Comparison of ENCODE assay signal across 8 cellular contexts in the genomic region with DNA sequence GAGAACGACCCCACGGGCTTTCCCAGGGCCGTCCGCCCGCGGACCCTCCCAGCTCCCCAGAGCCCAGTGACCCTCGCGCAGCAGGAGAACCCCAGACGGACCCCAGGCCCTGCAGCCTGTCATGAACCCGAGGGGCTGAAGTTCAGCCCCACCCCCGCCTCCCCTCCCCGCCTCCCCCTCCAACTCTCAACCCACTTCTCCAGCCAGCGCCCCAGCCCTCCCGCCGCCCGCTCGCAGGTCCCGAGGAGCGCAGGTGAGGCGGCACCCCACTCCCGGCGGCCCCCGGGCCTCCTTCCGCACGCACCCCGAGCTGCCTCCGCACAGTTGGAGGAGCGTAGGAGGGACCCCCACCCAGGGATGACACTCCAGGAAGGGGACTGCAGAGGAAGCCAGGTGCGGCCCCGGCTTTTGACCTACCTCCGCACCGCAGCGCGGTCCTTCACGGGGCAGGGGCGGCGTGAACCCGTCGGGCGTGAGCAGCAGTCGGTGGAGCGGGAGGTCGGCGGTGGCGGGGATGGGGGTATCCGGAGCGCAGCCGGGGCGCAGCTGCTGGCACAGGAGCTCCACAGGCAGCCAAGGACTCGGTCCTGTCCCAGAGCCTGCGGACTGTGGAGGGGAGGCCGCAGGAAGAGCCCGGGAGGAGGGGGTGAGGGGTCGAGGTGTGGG. TPM values are rescaled to one million over a fixed set of nuclear protein-coding genes. Genes with fewer than 3 reads are reported as not detected.
DNase-seq lines count a peak whose midpoint lies in the region; ATAC-seq and TF ChIP-seq lines count a peak whose summit lies in the region.

TSS of gene TMEM176A (plus strand) at position 194 of the 666 bp plus-strand sequence. CDS start 782 bp downstream, outside the sequence.

- TF ChIP-seq CTCF in CD8-positive, alpha-beta T cell (IDR thresholded peaks at IDR 0.05): no peak
- TF ChIP-seq CTCF in heart left ventricle (IDR thresholded peaks at IDR 0.05): no peak
- no peak for TF ChIP-seq CTCF in parathyroid adenoma (IDR thresholded peaks at IDR 0.05)

- H3K79me2 ChIP-seq in parathyroid adenoma: no peaks in the 10 kb centered on the region

- peak in 4 of 7 experiments; percentile 3 to 57 (median 19) for DNase-seq in CD8-positive, alpha-beta T cell
- DNase-seq in activated CD8-positive, alpha-beta T cell treated with anti-CD3 and anti-CD28 coated beads, Interleukin-2, amount 10 ng/mL, durations not matched to agents 7 days and 5 days: no peak
- DNase-seq in heart left ventricle: peak in 2 of 5 donors; percentile 45 to 62
- no peak for DNase-seq in HEK293T (ENCODE audit: extremely low spot score)
- no peak for DNase-seq in AML-193 (lab: John Stamatoyannopoulos, UW)

- H3K36me3 ChIP-seq in CD8-positive, alpha-beta T cell (ENCODE audit: insufficient read depth, low read length): no peaks in the 10 kb centered on the region
- H3K36me3 ChIP-seq in heart left ventricle: peaks cover 0 to 14% (median 3%) of the 10 kb centered on the region in 9 donors
- H3K36me3 ChIP-seq in parathyroid adenoma (ENCODE audit: control insufficient read depth, insufficient read depth, low read length): no peaks in the 10 kb centered on the region

- no peak within 1 kb of the TSS for H3K27ac ChIP-seq in CD8-positive, alpha-beta T cell (ENCODE audit: low read depth, low read length)
- H3K27ac ChIP-seq in heart left ventricle (peak within 1 kb of the TSS in 11 of 12 donors; percentile 8 to 83 (median 63)), parathyroid adenoma (no peak within 1 kb of the TSS)

- no peak within 1 kb of the TSS for H3K9ac ChIP-seq in parathyroid adenoma

- CTCF ChIA-PET in CD8-positive, alpha-beta T cell (lab: Charles Lee): no interaction called here
- CTCF ChIA-PET in activated CD8-positive, alpha-beta T cell treated with anti-CD3 and anti-CD28 coated beads, Interleukin-2, amount 10 ng/mL, durations not matched to agents 7 days and 5 days (lab: Charles Lee): no interaction called here
- CTCF ChIA-PET in HEK293T (lab: Yijun Ruan, JAX): no interaction called here

- H3K4me1 ChIP-seq in CD8-positive, alpha-beta T cell (ENCODE audit: insufficient read depth, low read length): peaks cover 17% of the 10 kb centered on the region
- H3K4me1 ChIP-seq in heart left ventricle: peaks cover 0 to 45% (median 11%) of the 10 kb centered on the region in 12 donors
- H3K4me1 ChIP-seq in parathyroid adenoma: no peaks in the 10 kb centered on the region

- POLR2A ChIA-PET in CD8-positive, alpha-beta T cell (lab: Charles Lee): no interaction called here
- POLR2A ChIA-PET in activated CD8-positive, alpha-beta T cell treated with anti-CD3 and anti-CD28 coated beads, Interleukin-2, amount 10 ng/mL, durations not matched to agents 7 days and 5 days (lab: Charles Lee): interaction anchor here (0.6 kb wide), 1 partner anchor 540 kb away, joined by 3 read pairs; no protein-coding TSS in a partner anchor
- POLR2A ChIA-PET in HEK293T (lab: Yijun Ruan, JAX): no interaction called here

- peak within 1 kb of the TSS; percentile 47 for H3K4me2 ChIP-seq in parathyroid adenoma (ENCODE audit: low read length)

- TF ChIP-seq POLR2A in heart left ventricle (IDR thresholded peaks at IDR 0.05): no peak

- H3K4me3 ChIP-seq in CD8-positive, alpha-beta T cell (ENCODE audit: low read depth, low read length): peak within 1 kb of the TSS; percentile 48
- H3K4me3 ChIP-seq in heart left ventricle (peak within 1 kb of the TSS; percentile 37 to 91 (median 67)), parathyroid adenoma (ENCODE audit: low read depth, low read length) (peak within 1 kb of the TSS; percentile 12)

- ATAC-seq in CD8-positive, alpha-beta T cell: peak; percentile 58
- ATAC-seq in activated CD8-positive, alpha-beta T cell treated with anti-CD3 and anti-CD28 coated beads, Interleukin-2, amount 10 ng/mL, durations not matched to agents 7 days and 5 days: peak; percentile 42
- peak in 3 of 4 donors; percentile 31 to 76 (median 61) for ATAC-seq in heart left ventricle
- ATAC-seq in HG03571 (IDR thresholded peaks at IDR 0.05; ENCODE audit: unreplicated experiment): no peak
- no peak for ATAC-seq in GM19467 (IDR thresholded peaks at IDR 0.05; ENCODE audit: unreplicated experiment)

- H2AFZ ChIP-seq in parathyroid adenoma: peak within 1 kb of the TSS; percentile 74

- peaks cover 11% of the 10 kb centered on the region for H3K9me3 Mint-ChIP-seq in CD8-positive, alpha-beta T cell
- H3K9me3 Mint-ChIP-seq in activated CD8-positive, alpha-beta T cell treated with anti-CD3 and anti-CD28 coated beads, Interleukin-2, amount 10 ng/mL, durations not matched to agents 7 days and 5 days (ENCODE audit: insufficient read depth): no peaks in the 10 kb centered on the region

- H3K9me3 ChIP-seq in CD8-positive, alpha-beta T cell (ENCODE audit: low read length): peaks cover 2% of the 10 kb centered on the region
- H3K9me3 ChIP-seq in heart left ventricle: peaks cover 0 to 4% (median under 1%) of the 10 kb centered on the region in 12 donors
- no peaks in the 10 kb centered on the region for H3K9me3 ChIP-seq in parathyroid adenoma (ENCODE audit: control insufficient read depth, low read length)

- H3K27me3 ChIP-seq in CD8-positive, alpha-beta T cell (ENCODE audit: insufficient read depth, low read length): peaks cover 16% of the 10 kb centered on the region
- H3K27me3 ChIP-seq in heart left ventricle: peaks cover 0 to 36% (median 8%) of the 10 kb centered on the region in 9 donors
- no peaks in the 10 kb centered on the region for H3K27me3 ChIP-seq in parathyroid adenoma (ENCODE audit: control insufficient read depth, insufficient read depth, low read length)

- H3K4me1 Mint-ChIP-seq in CD8-positive, alpha-beta T cell (ENCODE audit: low read depth): peaks cover 12% of the 10 kb centered on the region
- peaks cover 8% of the 10 kb centered on the region for H3K4me1 Mint-ChIP-seq in activated CD8-positive, alpha-beta T cell treated with anti-CD3 and anti-CD28 coated beads, Interleukin-2, amount 10 ng/mL, durations not matched to agents 7 days and 5 days (ENCODE audit: low read depth)

- H3K27ac Mint-ChIP-seq in CD8-positive, alpha-beta T cell: no peak within 1 kb of the TSS
- no peak within 1 kb of the TSS for H3K27ac Mint-ChIP-seq in activated CD8-positive, alpha-beta T cell treated with anti-CD3 and anti-CD28 coated beads, Interleukin-2, amount 10 ng/mL, durations not matched to agents 7 days and 5 days

- intact Hi-C loops in CD8-positive, alpha-beta T cell (cut with DNase I, micrococcal nuclease): no loop called here
- intact Hi-C loops in heart left ventricle (cut with DNase I): no loop called here

- H3K4me3 Mint-ChIP-seq in CD8-positive, alpha-beta T cell: peak within 1 kb of the TSS; percentile 74
- H3K4me3 Mint-ChIP-seq in activated CD8-positive, alpha-beta T cell treated with anti-CD3 and anti-CD28 coated beads, Interleukin-2, amount 10 ng/mL, durations not matched to agents 7 days and 5 days: no peak within 1 kb of the TSS

- H3K36me3 Mint-ChIP-seq in CD8-positive, alpha-beta T cell: no peaks in the 10 kb centered on the region
- H3K36me3 Mint-ChIP-seq in activated CD8-positive, alpha-beta T cell treated with anti-CD3 and anti-CD28 coated beads, Interleukin-2, amount 10 ng/mL, durations not matched to agents 7 days and 5 days (ENCODE audit: low read depth): no peaks in the 10 kb centered on the region

- WGBS in heart left ventricle, 4 donors: 9 to 24% (median 14%) methylated on average over 20 to 54 of the region's 54 CpGs

- peaks cover 54% of the 10 kb centered on the region for H3K27me3 Mint-ChIP-seq in CD8-positive, alpha-beta T cell (ENCODE audit: low read depth)
- peaks cover 55% of the 10 kb centered on the region for H3K27me3 Mint-ChIP-seq in activated CD8-positive, alpha-beta T cell treated with anti-CD3 and anti-CD28 coated beads, Interleukin-2, amount 10 ng/mL, durations not matched to agents 7 days and 5 days (ENCODE audit: low read depth)

TF ChIP-seq in HEK293T, 16 proteins besides CTCF, POLR2A, EP300 and RAD21:
- TF ChIP-seq L3MBTL2 (conservative IDR thresholded peaks at IDR 0.05) (no peak), HDGF (IDR thresholded peaks at IDR 0.05; ENCODE audit: borderline replicate concordance) (no peak), ELF4 (IDR thresholded peaks at IDR 0.05) (no peak), BHLHE40 (IDR thresholded peaks at IDR 0.05; ENCODE audit: borderline replicate concordance) (no peak), SP1 (IDR thresholded peaks at IDR 0.05) (no peak), FOXM1 (IDR thresholded peaks at IDR 0.05; ENCODE audit: borderline replicate concordance) (no peak), SUZ12 (IDR thresholded peaks at IDR 0.05) (no peak), NFRKB (IDR thresholded peaks at IDR 0.05) (no peak), FOXA1 (IDR thresholded peaks at IDR 0.05) (no peak), CTBP1 (IDR thresholded peaks at IDR 0.05; ENCODE audit: borderline replicate concordance) (no peak), TARDBP (IDR thresholded peaks at IDR 0.05) (no peak), ARNT (IDR thresholded peaks at IDR 0.05) (no peak), FOXK2 (IDR thresholded peaks at IDR 0.05) (no peak)
TF ChIP-seq in HEK293T: peak in this region for 0.

RNA-seq across cellular contexts. Expression of gene TMEM176A, which starts in this region (rescaled TPM):
- total RNA-seq in CD8-positive, alpha-beta T cell: under 1 TPM in 1 of 2 experiments, not detected in 1; 0.35 TPM
- not detected for total RNA-seq in activated CD8-positive, alpha-beta T cell treated with anti-CD3 and anti-CD28 coated beads, Interleukin-2, amount 10 ng/mL, durations not matched to agents 7 days and 5 days
- total RNA-seq in heart left ventricle: 10 to 100 TPM; 11.7 to 77.1 (median 37.9) TPM
- 10 to 100 TPM; 10.2 to 17.9 TPM for polyA plus RNA-seq in heart left ventricle

Comparison
In these comparisons a context has a peak if more than half of its experiments do, and no peak if none do; other contexts are left out.
1. RNA of gene TMEM176A (total RNA-seq): 11.7 to 77.1 TPM in heart left ventricle; 0.35 TPM in CD8-positive, alpha-beta T cell and not detected in activated CD8-positive, alpha-beta T cell treated with anti-CD3 and anti-CD28 coated beads, Interleukin-2, amount 10 ng/mL, durations not matched to agents 7 days and 5 days; every median in the first group is over 4 times any median in the second.
2. Peak in DNase-seq, ATAC-seq and H3K4me3 ChIP-seq in CD8-positive, alpha-beta T cell; RNA of the gene not detected or under 1 TPM.
3. Peak in ATAC-seq in activated CD8-positive, alpha-beta T cell treated with anti-CD3 and anti-CD28 coated beads, Interleukin-2, amount 10 ng/mL, durations not matched to agents 7 days and 5 days; RNA of the gene not detected or under 1 TPM.
4. ATAC-seq: peak in heart left ventricle (3 of 4); none in HG03571 (single experiment) and GM19467 (single experiment).
5. H3K27ac ChIP-seq: peak in heart left ventricle (11 of 12); none in CD8-positive, alpha-beta T cell (single experiment) and parathyroid adenoma (single experiment).
6. H3K4me3 ChIP-seq: peak in every context shown above with its lines; median percentile 67 in heart left ventricle; 48 in CD8-positive, alpha-beta T cell; 12 in parathyroid adenoma.